1 cellular context compared by ENCODE assay signal in the genomic region with DNA sequence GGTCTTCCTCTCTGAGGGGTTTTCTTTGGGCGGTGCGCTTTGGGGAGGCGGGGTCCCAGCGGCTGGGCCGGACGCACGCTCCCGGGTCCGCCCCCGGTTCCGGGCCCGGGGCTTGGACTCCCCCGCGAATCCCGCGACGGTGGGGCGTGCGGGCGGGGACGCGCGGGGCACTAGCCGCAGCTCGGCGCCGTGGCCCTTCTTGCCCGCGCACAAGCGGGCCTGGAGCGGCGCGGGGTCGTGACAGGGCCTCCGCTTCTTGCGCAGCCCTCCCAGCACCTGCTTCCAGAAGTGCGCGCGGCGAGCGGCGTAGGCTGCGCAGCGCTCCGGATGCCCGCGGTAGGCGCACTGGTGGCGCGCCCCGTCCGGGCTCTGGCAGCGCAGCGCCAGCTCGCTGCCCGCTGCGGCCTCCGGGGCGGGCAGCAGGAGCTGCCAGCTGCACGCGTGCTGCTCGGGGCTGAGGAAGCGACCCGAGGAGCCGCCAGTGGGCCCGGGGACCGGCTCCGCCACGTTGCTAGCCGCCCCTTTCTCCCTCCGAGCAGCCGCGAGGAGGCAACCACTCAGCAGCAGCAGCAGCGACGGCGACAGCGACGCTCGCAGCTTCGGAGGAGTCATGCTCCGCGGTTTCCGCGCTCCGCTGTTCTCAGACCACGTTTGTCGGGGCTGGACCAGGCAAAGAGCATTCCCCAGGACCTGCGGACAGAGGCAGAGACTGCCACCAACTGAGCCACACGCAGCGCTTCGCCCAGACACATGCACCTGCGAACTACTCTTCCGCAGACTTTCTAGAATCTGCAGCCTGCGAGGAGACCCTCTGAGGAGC.
TF ChIP-seq lines count a peak whose summit lies in the region.

No MANE protein-coding gene starts in this region.

TF ChIP-seq in HEK293, 187 proteins besides CTCF, POLR2A, EP300 and RAD21 (continued from another document and continues in another):
- TF ChIP-seq, protein P1, sequence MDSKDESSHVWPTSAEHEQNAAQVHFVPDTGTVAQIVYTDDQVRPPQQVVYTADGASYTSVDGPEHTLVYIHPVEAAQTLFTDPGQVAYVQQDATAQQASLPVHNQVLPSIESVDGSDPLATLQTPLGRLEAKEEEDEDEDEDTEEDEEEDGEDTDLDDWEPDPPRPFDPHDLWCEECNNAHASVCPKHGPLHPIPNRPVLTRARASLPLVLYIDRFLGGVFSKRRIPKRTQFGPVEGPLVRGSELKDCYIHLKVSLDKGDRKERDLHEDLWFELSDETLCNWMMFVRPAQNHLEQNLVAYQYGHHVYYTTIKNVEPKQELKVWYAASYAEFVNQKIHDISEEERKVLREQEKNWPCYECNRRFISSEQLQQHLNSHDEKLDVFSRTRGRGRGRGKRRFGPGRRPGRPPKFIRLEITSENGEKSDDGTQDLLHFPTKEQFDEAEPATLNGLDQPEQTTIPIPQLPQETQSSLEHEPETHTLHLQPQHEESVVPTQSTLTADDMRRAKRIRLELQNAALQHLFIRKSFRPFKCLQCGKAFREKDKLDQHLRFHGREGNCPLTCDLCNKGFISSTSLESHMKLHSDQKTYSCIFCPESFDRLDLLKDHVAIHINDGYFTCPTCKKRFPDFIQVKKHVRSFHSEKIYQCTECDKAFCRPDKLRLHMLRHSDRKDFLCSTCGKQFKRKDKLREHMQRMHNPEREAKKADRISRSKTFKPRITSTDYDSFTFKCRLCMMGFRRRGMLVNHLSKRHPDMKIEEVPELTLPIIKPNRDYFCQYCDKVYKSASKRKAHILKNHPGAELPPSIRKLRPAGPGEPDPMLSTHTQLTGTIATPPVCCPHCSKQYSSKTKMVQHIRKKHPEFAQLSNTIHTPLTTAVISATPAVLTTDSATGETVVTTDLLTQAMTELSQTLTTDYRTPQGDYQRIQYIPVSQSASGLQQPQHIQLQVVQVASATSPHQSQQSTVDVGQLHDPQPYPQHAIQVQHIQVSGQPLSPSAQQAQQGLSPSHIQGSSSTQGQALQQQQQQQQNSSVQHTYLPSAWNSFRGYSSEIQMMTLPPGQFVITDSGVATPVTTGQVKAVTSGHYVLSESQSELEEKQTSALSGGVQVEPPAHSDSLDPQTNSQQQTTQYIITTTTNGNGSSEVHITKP (tag by site-specific recombination; IDR thresholded peaks at IDR 0.05) = no peak
- no peak for TF ChIP-seq KLF9 (tag by site-specific recombination; IDR thresholded peaks at IDR 0.05; ENCODE audit: low read depth)
- no peak for TF ChIP-seq ZNF391 (tag by site-specific recombination; IDR thresholded peaks at IDR 0.05; ENCODE audit: borderline replicate concordance, low read depth)
- TF ChIP-seq TCF7L2 (IDR thresholded peaks at IDR 0.05; ENCODE audit: borderline replicate concordance, low read depth, low read length) = no peak
- TF ChIP-seq ZBTB17 (tag by site-specific recombination; IDR thresholded peaks at IDR 0.05) = peak; percentile 80
- TF ChIP-seq ZNF555 (tag by site-specific recombination; conservative IDR thresholded peaks at IDR 0.05) = no peak
- TF ChIP-seq, protein P2, sequence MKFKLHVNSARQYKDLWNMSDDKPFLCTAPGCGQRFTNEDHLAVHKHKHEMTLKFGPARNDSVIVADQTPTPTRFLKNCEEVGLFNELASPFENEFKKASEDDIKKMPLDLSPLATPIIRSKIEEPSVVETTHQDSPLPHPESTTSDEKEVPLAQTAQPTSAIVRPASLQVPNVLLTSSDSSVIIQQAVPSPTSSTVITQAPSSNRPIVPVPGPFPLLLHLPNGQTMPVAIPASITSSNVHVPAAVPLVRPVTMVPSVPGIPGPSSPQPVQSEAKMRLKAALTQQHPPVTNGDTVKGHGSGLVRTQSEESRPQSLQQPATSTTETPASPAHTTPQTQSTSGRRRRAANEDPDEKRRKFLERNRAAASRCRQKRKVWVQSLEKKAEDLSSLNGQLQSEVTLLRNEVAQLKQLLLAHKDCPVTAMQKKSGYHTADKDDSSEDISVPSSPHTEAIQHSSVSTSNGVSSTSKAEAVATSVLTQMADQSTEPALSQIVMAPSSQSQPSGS (tag by site-specific recombination; IDR thresholded peaks at IDR 0.05; ENCODE audit: low read depth) = no peak
- TF ChIP-seq MYNN (tag by site-specific recombination; IDR thresholded peaks at IDR 0.05; ENCODE audit: borderline replicate concordance) = no peak
- TF ChIP-seq, protein P3, sequence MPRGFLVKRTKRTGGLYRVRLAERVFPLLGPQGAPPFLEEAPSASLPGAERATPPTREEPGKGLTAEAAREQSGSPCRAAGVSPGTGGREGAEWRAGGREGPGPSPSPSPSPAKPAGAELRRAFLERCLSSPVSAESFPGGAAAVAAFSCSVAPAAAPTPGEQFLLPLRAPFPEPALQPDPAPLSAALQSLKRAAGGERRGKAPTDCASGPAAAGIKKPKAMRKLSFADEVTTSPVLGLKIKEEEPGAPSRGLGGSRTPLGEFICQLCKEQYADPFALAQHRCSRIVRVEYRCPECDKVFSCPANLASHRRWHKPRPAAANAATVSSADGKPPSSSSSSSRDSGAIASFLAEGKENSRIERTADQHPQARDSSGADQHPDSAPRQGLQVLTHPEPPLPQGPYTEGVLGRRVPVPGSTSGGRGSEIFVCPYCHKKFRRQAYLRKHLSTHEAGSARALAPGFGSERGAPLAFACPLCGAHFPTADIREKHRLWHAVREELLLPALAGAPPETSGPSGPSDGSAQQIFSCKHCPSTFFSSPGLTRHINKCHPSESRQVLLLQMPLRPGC (tag by site-specific recombination; IDR thresholded peaks at IDR 0.05) = no peak
- TF ChIP-seq, protein P4, sequence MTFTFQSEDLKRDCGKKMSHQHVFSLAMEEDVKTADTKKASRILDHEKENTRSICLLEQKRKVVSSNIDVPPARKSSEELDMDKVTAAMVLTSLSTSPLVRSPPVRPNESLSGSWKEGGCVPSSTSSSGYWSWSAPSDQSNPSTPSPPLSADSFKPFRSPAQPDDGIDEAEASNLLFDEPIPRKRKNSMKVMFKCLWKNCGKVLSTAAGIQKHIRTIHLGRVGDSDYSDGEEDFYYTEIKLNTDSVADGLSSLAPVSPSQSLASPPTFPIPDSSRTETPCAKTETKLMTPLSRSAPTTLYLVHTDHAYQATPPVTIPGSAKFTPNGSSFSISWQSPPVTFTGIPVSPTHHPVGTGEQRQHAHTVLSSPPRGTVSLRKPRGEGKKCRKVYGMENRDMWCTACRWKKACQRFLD (tag by site-specific recombination; IDR thresholded peaks at IDR 0.05) = no peak
- TF ChIP-seq YY1 (tag by site-specific recombination; IDR thresholded peaks at IDR 0.05) = peak; percentile 41; the same call in 1 of the 2 replicates
- TF ChIP-seq ZNF768 (tag by site-specific recombination; IDR thresholded peaks at IDR 0.05) = no peak; the same call in 1 of the 2 replicates
- TF ChIP-seq, protein P5, sequence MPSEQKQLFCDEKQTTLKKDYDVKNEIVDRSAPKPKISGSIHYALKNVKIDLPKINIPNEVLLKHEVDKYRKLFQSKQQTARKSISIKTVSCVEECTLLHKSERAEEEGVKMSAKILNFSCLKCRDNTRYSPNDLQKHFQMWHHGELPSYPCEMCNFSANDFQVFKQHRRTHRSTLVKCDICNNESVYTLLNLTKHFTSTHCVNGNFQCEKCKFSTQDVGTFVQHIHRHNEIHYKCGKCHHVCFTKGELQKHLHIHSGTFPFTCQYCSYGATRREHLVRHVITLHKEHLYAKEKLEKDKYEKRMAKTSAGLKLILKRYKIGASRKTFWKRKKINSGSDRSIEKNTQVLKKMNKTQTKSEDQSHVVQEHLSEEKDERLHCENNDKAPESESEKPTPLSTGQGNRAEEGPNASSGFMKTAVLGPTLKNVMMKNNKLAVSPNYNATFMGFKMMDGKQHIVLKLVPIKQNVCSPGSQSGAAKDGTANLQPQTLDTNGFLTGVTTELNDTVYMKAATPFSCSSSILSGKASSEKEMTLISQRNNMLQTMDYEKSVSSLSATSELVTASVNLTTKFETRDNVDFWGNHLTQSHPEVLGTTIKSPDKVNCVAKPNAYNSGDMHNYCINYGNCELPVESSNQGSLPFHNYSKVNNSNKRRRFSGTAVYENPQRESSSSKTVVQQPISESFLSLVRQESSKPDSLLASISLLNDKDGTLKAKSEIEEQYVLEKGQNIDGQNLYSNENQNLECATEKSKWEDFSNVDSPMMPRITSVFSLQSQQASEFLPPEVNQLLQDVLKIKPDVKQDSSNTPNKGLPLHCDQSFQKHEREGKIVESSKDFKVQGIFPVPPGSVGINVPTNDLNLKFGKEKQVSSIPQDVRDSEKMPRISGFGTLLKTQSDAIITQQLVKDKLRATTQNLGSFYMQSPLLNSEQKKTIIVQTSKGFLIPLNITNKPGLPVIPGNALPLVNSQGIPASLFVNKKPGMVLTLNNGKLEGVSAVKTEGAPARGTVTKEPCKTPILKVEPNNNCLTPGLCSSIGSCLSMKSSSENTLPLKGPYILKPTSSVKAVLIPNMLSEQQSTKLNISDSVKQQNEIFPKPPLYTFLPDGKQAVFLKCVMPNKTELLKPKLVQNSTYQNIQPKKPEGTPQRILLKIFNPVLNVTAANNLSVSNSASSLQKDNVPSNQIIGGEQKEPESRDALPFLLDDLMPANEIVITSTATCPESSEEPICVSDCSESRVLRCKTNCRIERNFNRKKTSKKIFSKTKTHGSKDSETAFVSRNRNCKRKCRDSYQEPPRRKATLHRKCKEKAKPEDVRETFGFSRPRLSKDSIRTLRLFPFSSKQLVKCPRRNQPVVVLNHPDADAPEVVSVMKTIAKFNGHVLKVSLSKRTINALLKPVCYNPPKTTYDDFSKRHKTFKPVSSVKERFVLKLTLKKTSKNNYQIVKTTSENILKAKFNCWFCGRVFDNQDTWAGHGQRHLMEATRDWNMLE (tag by site-specific recombination; conservative IDR thresholded peaks at IDR 0.05; ENCODE audit: low read depth) = 0 out of 2 replicates have a peak, but pooled peaks have one; percentile 18
- TF ChIP-seq, protein P6, sequence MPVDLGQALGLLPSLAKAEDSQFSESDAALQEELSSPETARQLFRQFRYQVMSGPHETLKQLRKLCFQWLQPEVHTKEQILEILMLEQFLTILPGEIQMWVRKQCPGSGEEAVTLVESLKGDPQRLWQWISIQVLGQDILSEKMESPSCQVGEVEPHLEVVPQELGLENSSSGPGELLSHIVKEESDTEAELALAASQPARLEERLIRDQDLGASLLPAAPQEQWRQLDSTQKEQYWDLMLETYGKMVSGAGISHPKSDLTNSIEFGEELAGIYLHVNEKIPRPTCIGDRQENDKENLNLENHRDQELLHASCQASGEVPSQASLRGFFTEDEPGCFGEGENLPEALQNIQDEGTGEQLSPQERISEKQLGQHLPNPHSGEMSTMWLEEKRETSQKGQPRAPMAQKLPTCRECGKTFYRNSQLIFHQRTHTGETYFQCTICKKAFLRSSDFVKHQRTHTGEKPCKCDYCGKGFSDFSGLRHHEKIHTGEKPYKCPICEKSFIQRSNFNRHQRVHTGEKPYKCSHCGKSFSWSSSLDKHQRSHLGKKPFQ (tag by site-specific recombination; IDR thresholded peaks at IDR 0.05) = no peak
- TF ChIP-seq ZNF394 (tag by site-specific recombination; IDR thresholded peaks at IDR 0.05; ENCODE audit: borderline replicate concordance) = no peak
- no peak for TF ChIP-seq ZNF175 (tag by site-specific recombination; IDR thresholded peaks at IDR 0.05)
- TF ChIP-seq ZNF701 (tag by site-specific recombination; IDR thresholded peaks at IDR 0.05) = no peak
- TF ChIP-seq ZNF596 (tag by site-specific recombination; IDR thresholded peaks at IDR 0.05) = 0 out of 2 replicates have a peak, but pooled peaks have one; percentile 31
- TF ChIP-seq, protein P7, sequence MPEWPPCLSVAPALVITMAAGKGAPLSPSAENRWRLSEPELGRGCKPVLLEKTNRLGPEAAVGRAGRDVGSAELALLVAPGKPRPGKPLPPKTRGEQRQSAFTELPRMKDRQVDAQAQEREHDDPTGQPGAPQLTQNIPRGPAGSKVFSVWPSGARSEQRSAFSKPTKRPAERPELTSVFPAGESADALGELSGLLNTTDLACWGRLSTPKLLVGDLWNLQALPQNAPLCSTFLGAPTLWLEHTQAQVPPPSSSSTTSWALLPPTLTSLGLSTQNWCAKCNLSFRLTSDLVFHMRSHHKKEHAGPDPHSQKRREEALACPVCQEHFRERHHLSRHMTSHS (tag by site-specific recombination; IDR thresholded peaks at IDR 0.05) = no peak
- TF ChIP-seq ZNF843 (tag by site-specific recombination; IDR thresholded peaks at IDR 0.05) = peak; percentile 49
- no peak for TF ChIP-seq KLF1 (tag by site-specific recombination; IDR thresholded peaks at IDR 0.05)
- TF ChIP-seq ZNF544 (tag by site-specific recombination; IDR thresholded peaks at IDR 0.05) = no peak
- TF ChIP-seq, protein P8, sequence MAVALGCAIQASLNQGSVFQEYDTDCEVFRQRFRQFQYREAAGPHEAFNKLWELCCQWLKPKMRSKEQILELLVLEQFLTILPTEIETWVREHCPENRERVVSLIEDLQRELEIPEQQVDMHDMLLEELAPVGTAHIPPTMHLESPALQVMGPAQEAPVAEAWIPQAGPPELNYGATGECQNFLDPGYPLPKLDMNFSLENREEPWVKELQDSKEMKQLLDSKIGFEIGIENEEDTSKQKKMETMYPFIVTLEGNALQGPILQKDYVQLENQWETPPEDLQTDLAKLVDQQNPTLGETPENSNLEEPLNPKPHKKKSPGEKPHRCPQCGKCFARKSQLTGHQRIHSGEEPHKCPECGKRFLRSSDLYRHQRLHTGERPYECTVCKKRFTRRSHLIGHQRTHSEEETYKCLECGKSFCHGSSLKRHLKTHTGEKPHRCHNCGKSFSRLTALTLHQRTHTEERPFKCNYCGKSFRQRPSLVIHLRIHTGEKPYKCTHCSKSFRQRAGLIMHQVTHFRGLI (tag by site-specific recombination; IDR thresholded peaks at IDR 0.05) = no peak
- TF ChIP-seq ZSCAN16 (tag by site-specific recombination; IDR thresholded peaks at IDR 0.05) = peak; percentile 82
- no peak for TF ChIP-seq ZBTB21 (tag by site-specific recombination; IDR thresholded peaks at IDR 0.05)
- TF ChIP-seq KLF7 (tag by site-specific recombination; IDR thresholded peaks at IDR 0.05; ENCODE audit: borderline replicate concordance) = no peak
- 0 out of 2 replicates have a peak, but pooled peaks have one; percentile 21 for TF ChIP-seq KLF10 (tag by site-specific recombination; IDR thresholded peaks at IDR 0.05)
- no peak for TF ChIP-seq ZNF140 (tag by site-specific recombination; IDR thresholded peaks at IDR 0.05)
- TF ChIP-seq ZNF23 (tag by site-specific recombination; IDR thresholded peaks at IDR 0.05; ENCODE audit: borderline replicate concordance) = no peak
- 0 out of 2 replicates have a peak, but pooled peaks have one; percentile 44 for TF ChIP-seq HOXA7 (CRISPR knock-in tag; IDR thresholded peaks at IDR 0.05; ENCODE audit: borderline replicate concordance)
- TF ChIP-seq REPIN1 (tag by site-specific recombination; IDR thresholded peaks at IDR 0.05; ENCODE audit: low read depth) = no peak
- no peak for TF ChIP-seq ZNF658 (tag by site-specific recombination; IDR thresholded peaks at IDR 0.05)
- TF ChIP-seq, protein P9, sequence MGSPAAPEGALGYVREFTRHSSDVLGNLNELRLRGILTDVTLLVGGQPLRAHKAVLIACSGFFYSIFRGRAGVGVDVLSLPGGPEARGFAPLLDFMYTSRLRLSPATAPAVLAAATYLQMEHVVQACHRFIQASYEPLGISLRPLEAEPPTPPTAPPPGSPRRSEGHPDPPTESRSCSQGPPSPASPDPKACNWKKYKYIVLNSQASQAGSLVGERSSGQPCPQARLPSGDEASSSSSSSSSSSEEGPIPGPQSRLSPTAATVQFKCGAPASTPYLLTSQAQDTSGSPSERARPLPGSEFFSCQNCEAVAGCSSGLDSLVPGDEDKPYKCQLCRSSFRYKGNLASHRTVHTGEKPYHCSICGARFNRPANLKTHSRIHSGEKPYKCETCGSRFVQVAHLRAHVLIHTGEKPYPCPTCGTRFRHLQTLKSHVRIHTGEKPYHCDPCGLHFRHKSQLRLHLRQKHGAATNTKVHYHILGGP (tag by site-specific recombination; IDR thresholded peaks at IDR 0.05) = no peak
